ENCODE assay signal across 27 cellular contexts in genomic region chr7:147674705-147675104, GRCh38.
DNase-seq lines count a peak whose midpoint lies in the region; ATAC-seq, FAIRE-seq and TF ChIP-seq lines count a peak whose summit lies in the region.
"Had no signal": no experiment of that assay in that cellular context is flagged by ENCODE, and none has a peak within 500 bp of the region (broad histone marks: within the 10 kb centered on the region; RNA-seq: fewer than 3 reads in every experiment).

No MANE protein-coding gene starts in this region.

- H3K27ac ChIP-seq in SK-N-SH (ENCODE audit: low read depth in 2 of 2, low read length in 1 of 2): no peak overlapping the region
- no peak overlapping the region for H3K27ac ChIP-seq in A549
- no peak overlapping the region for H3K27ac ChIP-seq in K562 (ENCODE audit: extremely low read depth, low read depth, low read length)
- H3K27ac ChIP-seq in kidney (ENCODE audit: low read depth in 2 of 2, low read length in 2 of 2): no peak overlapping the region
- H3K27ac ChIP-seq in effector memory CD4-positive, alpha-beta T cell (ENCODE audit: insufficient read depth, low read length, poor library complexity, severe bottlenecking): no peak overlapping the region
- H3K27ac ChIP-seq: 22Rv1, BLaER1 had no signal

- CTCF ChIA-PET in SK-N-SH (lab: Yijun Ruan, JAX) (interaction anchor here (1.2 to 1.3 kb wide), 2 partner anchors 15 to 37 kb away, joined by 3 to 4 read pairs; no protein-coding TSS in a partner anchor), A549 (lab: Yijun Ruan, JAX) (no interaction called here), K562 (lab: Yijun Ruan, JAX; ENCODE audit: low intra/inter-chr PET ratio) (no interaction called here)

- H3K9me3 Mint-ChIP-seq in osteocyte (ENCODE audit: unreplicated experiment): no peaks in the 10 kb centered on the region

- no peak overlapping the region for H3K27ac Mint-ChIP-seq in osteocyte (ENCODE audit: unreplicated experiment)
- H3K27ac Mint-ChIP-seq: CD14-positive monocyte; CD4-positive, alpha-beta memory T cell; CD4-positive, CD25-positive, alpha-beta regulatory T cell; CD8-positive, alpha-beta memory T cell had no signal

- H3K9me2 ChIP-seq in SK-N-SH: no peaks in the 10 kb centered on the region

- H2AFZ ChIP-seq in SK-N-SH (ENCODE audit: low read depth): peak overlapping the region; percentile 4; the same call in 1 of the 2 replicates
- no peak overlapping the region for H2AFZ ChIP-seq in K562 (ENCODE audit: low read depth, low read length)

- H3K9me3 ChIP-seq in SK-N-SH: no peaks in the 10 kb centered on the region
- no peaks in the 10 kb centered on the region; the same call in 2 of the 3 replicates for H3K9me3 ChIP-seq in A549
- no peaks in the 10 kb centered on the region for H3K9me3 ChIP-seq in K562 (replicated peaks; ENCODE audit: control insufficient read depth, insufficient read depth, low read depth, low read length)
- no peaks in the 10 kb centered on the region for H3K9me3 ChIP-seq in kidney (ENCODE audit: control insufficient read depth in 1 of 2, low read length in 2 of 2)
- no peaks in the 10 kb centered on the region for H3K9me3 ChIP-seq in effector memory CD4-positive, alpha-beta T cell (ENCODE audit: control insufficient read depth, low read length)
- H3K9me3 ChIP-seq: BE2C, BLaER1 had no signal

- H3K79me2 ChIP-seq in SK-N-SH (ENCODE audit: insufficient read depth) (no peaks in the 10 kb centered on the region), K562 (ENCODE audit: control insufficient read depth, insufficient read depth, low read length) (no peaks in the 10 kb centered on the region)

- H3K4me3 ChIP-seq in SK-N-SH (ENCODE audit: low read depth in 2 of 2, low read length in 1 of 2): no peak overlapping the region
- H3K4me3 ChIP-seq in A549: no peak overlapping the region
- H3K4me3 ChIP-seq in K562: no peak overlapping the region
- no peak overlapping the region for H3K4me3 ChIP-seq in kidney (ENCODE audit: low read length in 2 of 2)
- H3K4me3 ChIP-seq in effector memory CD4-positive, alpha-beta T cell (ENCODE audit: insufficient read depth, low read depth, low read length, poor library complexity, severe bottlenecking): no peak overlapping the region
- H3K4me3 ChIP-seq: BLaER1, GM12878 had no signal

- no peaks in the 10 kb centered on the region for H3K27me3 Mint-ChIP-seq in osteocyte (ENCODE audit: unreplicated experiment)
- H3K27me3 Mint-ChIP-seq: CD4-positive, alpha-beta memory T cell; CD4-positive, CD25-positive, alpha-beta regulatory T cell; CD8-positive, alpha-beta memory T cell had no signal

- FAIRE-seq in A549 (lab: Jason Lieb, UNC): no peak
- FAIRE-seq in K562 (lab: Jason Lieb, UNC): no peak
- FAIRE-seq in kidney (lab: Jason Lieb, UNC): peak; percentile 25
- FAIRE-seq: GM12878, GM12892, GM18507 had no signal

- H3K4me1 Mint-ChIP-seq in osteocyte (ENCODE audit: unreplicated experiment): no peaks in the 10 kb centered on the region
- H3K4me1 Mint-ChIP-seq: CD14-positive monocyte; CD4-positive, alpha-beta memory T cell; CD4-positive, CD25-positive, alpha-beta regulatory T cell; CD8-positive, alpha-beta memory T cell had no signal

- H3K9ac ChIP-seq in SK-N-SH (no peak overlapping the region), K562 (ENCODE audit: insufficient read depth in 1 of 2, low read depth in 2 of 2, low read length in 2 of 2) (no peak overlapping the region), kidney (ENCODE audit: low read length in 2 of 2) (no peak overlapping the region)
- H3K9ac ChIP-seq: BLaER1 had no signal

- TF ChIP-seq RAD21 in SK-N-SH (IDR thresholded peaks at IDR 0.05; ENCODE audit: low read length) (no peak), A549 (conservative IDR thresholded peaks at IDR 0.05 in 1 of 2, IDR thresholded peaks at IDR 0.05 in 1 of 2) (no peak), K562 (CRISPR knock-in tag; conservative IDR thresholded peaks at IDR 0.05 in 1 of 2, IDR thresholded peaks at IDR 0.05 in 1 of 2) (no peak)

- H3K4me1 ChIP-seq in SK-N-SH (ENCODE audit: control insufficient read depth in 1 of 2, insufficient read depth in 2 of 2, low read depth in 1 of 2, low read length in 1 of 2) (no peaks in the 10 kb centered on the region; a peak in 1 of 4 replicates), A549 (no peaks in the 10 kb centered on the region), K562 (replicated peaks in 1 of 2; ENCODE audit: control insufficient read depth in 2 of 2, insufficient read depth in 2 of 2, low read length in 2 of 2) (no peaks in the 10 kb centered on the region), kidney (ENCODE audit: control insufficient read depth in 1 of 2, insufficient read depth in 1 of 2, low read depth in 1 of 2, low read length in 2 of 2) (no peaks in the 10 kb centered on the region)
- H3K4me1 ChIP-seq in effector memory CD4-positive, alpha-beta T cell (ENCODE audit: control insufficient read depth, insufficient read depth, low read length, poor library complexity, severe bottlenecking): no peaks in the 10 kb centered on the region
- H3K4me1 ChIP-seq: BE2C, BLaER1 had no signal

- H3K27me3 ChIP-seq in SK-N-SH (ENCODE audit: insufficient read depth): no peaks in the 10 kb centered on the region
- no peaks in the 10 kb centered on the region for H3K27me3 ChIP-seq in K562 (ENCODE audit: control insufficient read depth in 2 of 2, insufficient read depth in 2 of 2, low read length in 2 of 2)
- no peaks in the 10 kb centered on the region for H3K27me3 ChIP-seq in effector memory CD4-positive, alpha-beta T cell (replicated peaks; ENCODE audit: control insufficient read depth, insufficient read depth, low read length, poor library complexity, severe bottlenecking)
- H3K27me3 ChIP-seq: BE2C, BLaER1 had no signal

- TF ChIP-seq POLR2A in A549 (IDR thresholded peaks at IDR 0.05; ENCODE audit: low read length): no peak
- TF ChIP-seq POLR2A in K562 (conservative IDR thresholded peaks at IDR 0.05): no peak

- ATAC-seq in SK-N-SH treated with all-trans-retinoic acid at 6 μM for 48 hours (no peak), A549 (no peak), K562 (no peak)
- ATAC-seq: GM12878 had no signal

- H3K4me2 ChIP-seq in SK-N-SH (no peak overlapping the region), A549 (no peak overlapping the region), K562 (ENCODE audit: insufficient read depth, low read length) (no peak overlapping the region)
- H3K4me2 ChIP-seq: BLaER1 had no signal

- H3K36me3 ChIP-seq in SK-N-SH (replicated peaks in 1 of 2; ENCODE audit: control insufficient read depth in 1 of 2, insufficient read depth in 2 of 2, low read length in 1 of 2) (peaks cover 0 to 2% of the 10 kb centered on the region in 2 experiments), K562 (ENCODE audit: control insufficient read depth, insufficient read depth, low read length) (no peaks in the 10 kb centered on the region), kidney (ENCODE audit: control insufficient read depth in 1 of 2, insufficient read depth in 2 of 2, low read length in 2 of 2) (no peaks in the 10 kb centered on the region)
- no peaks in the 10 kb centered on the region for H3K36me3 ChIP-seq in effector memory CD4-positive, alpha-beta T cell (ENCODE audit: control insufficient read depth, insufficient read depth, low read length)
- H3K36me3 ChIP-seq: BE2C, BLaER1 had no signal

- no peaks in the 10 kb centered on the region for H3K9me1 ChIP-seq in K562 (ENCODE audit: control insufficient read depth, insufficient read depth, low read length)

- H4K20me1 ChIP-seq in SK-N-SH (ENCODE audit: insufficient read depth): no peaks in the 10 kb centered on the region
- no peaks in the 10 kb centered on the region for H4K20me1 ChIP-seq in K562 (replicated peaks; ENCODE audit: control insufficient read depth, insufficient read depth, low read length)
- H4K20me1 ChIP-seq: BLaER1 had no signal

- TF ChIP-seq CTCF in SK-N-SH (IDR thresholded peaks at IDR 0.05) (no peak), A549 (IDR thresholded peaks at IDR 0.05) (no peak), K562 (IDR thresholded peaks at IDR 0.05 in 2 of 3, conservative IDR thresholded peaks at IDR 0.05 in 1 of 3; ENCODE audit: insufficient read depth in 2 of 3, low read depth in 1 of 3, low read length in 3 of 3) (no peak), kidney (IDR thresholded peaks at IDR 0.05; ENCODE audit: borderline replicate concordance, extremely low read depth, insufficient read depth) (no peak), osteocyte (IDR thresholded peaks at IDR 0.05) (no peak)

- H3F3A ChIP-seq in SK-N-SH (replicated peaks; ENCODE audit: insufficient read depth): no peaks in the 10 kb centered on the region

- POLR2A ChIA-PET in SK-N-SH (lab: Yijun Ruan, JAX): no interaction called here
- POLR2A ChIA-PET in A549 (lab: Yijun Ruan, JAX): no interaction called here
- POLR2A ChIA-PET in K562 (lab: Yijun Ruan, JAX): no interaction called here

- no TSS peak for BruUV-seq in K562 (replicated peaks; lab: Mats Ljungman, UMichigan)

- DNase-seq in SK-N-SH: no peak
- no peak for DNase-seq in A549 (ENCODE audit: low read depth in 1 of 2, low spot score in 1 of 2)
- no peak for DNase-seq in K562 (ENCODE audit: extremely low read depth in 1 of 4, low spot score in 3 of 4)
- DNase-seq in kidney: no peak
- DNase-seq in effector memory CD4-positive, alpha-beta T cell: no peak
- DNase-seq in osteocyte (ENCODE audit: extremely low spot score, unreplicated experiment): no peak
- DNase-seq: ACHN; BE2C; C1 segment of cervical spinal cord; CD4-positive, alpha-beta memory T cell; CD4-positive, CD25-positive, alpha-beta regulatory T cell; CD8-positive, alpha-beta memory T cell; COR-L47; DMS 273 treated with DMSO at 0.1 percent for 48 hours; DMS153; DMS53; DMS79; DND-41; EL; GDM1 had no signal

- H3K36me3 Mint-ChIP-seq in osteocyte (ENCODE audit: unreplicated experiment): no peaks in the 10 kb centered on the region
- H3K36me3 Mint-ChIP-seq: CD14-positive monocyte; CD4-positive, alpha-beta memory T cell; CD4-positive, CD25-positive, alpha-beta regulatory T cell; CD8-positive, alpha-beta memory T cell had no signal

- no peak overlapping the region for H3K4me3 Mint-ChIP-seq in osteocyte (ENCODE audit: unreplicated experiment)
- H3K4me3 Mint-ChIP-seq: CD14-positive monocyte; CD4-positive, alpha-beta memory T cell; CD4-positive, CD25-positive, alpha-beta regulatory T cell; CD8-positive, alpha-beta memory T cell had no signal

- in situ Hi-C loops in K562 (cut with MboI): no loop called here

- intact Hi-C loops in K562 (cut with micrococcal nuclease) (no loop called here), kidney (cut with DNase I) (no loop called here)

- TF ChIP-seq EP300 in SK-N-SH (IDR thresholded peaks at IDR 0.05; ENCODE audit: borderline replicate concordance in 1 of 2, low read depth in 1 of 2, low read length in 1 of 2) (no peak), A549 (IDR thresholded peaks at IDR 0.05) (no peak), K562 (IDR thresholded peaks at IDR 0.05; ENCODE audit: low read length) (no peak)

TF ChIP-seq in SK-N-SH, 30 proteins besides CTCF, POLR2A, EP300 and RAD21 (continues in another document):
- no peak for TF ChIP-seq CHD2 (IDR thresholded peaks at IDR 0.05; ENCODE audit: low read length, partially characterized antibody)

TF ChIP-seq in SK-N-SH treated with all-trans-retinoic acid at 6 μM for 48 hours, 23 proteins besides CTCF, POLR2A, EP300 and RAD21 (continues in another document):
- TF ChIP-seq ZFP3 (CRISPR knock-in tag; IDR thresholded peaks at IDR 0.05): no peak

TF ChIP-seq in A549, 52 proteins besides CTCF, POLR2A, EP300 and RAD21 (continues in another document):
- no peak for TF ChIP-seq CHD4 (IDR thresholded peaks at IDR 0.05; ENCODE audit: borderline replicate concordance)

TF ChIP-seq in K562, 482 proteins besides CTCF, POLR2A, EP300 and RAD21 (continues in another document):
- TF ChIP-seq ZNF79 (CRISPR knock-in tag; IDR thresholded peaks at IDR 0.05; ENCODE audit: low read depth): no peak
